ENCODE assay signal across 8 cellular contexts in genomic region chr11:88414385-88414861, GRCh38.
A peak's percentile ranks its signal among the peaks of the same experiment; 100 is the strongest.
DNase-seq lines count a peak whose midpoint lies in the region; ATAC-seq and TF ChIP-seq lines count a peak whose summit lies in the region.

No MANE protein-coding gene starts in this region.

- H3K27me3 ChIP-seq in brain microvascular endothelial cell (replicated peaks) (no peaks in the 10 kb centered on the region), stomach (no peaks in the 10 kb centered on the region)

- H3K4me3 ChIP-seq in AG10803 (ENCODE audit: low read length) (no peak overlapping the region), brain microvascular endothelial cell (ENCODE audit: low read depth, low read length) (no peak overlapping the region), stomach (no peak overlapping the region)

- DNase-seq in AG10803 (ENCODE audit: low read depth) (peak; percentile 29), NCI-H1417 (lab: John Stamatoyannopoulos, UW) (peak; percentile 43 to 74 (median 53)), brain microvascular endothelial cell (peak; percentile 83), myocyte (ENCODE audit: low read depth) (peak; percentile 52), stomach (no peak), NCI-H526 (lab: John Stamatoyannopoulos, UW) (no peak), GOT3 (lab: John Stamatoyannopoulos, UW) (no peak)

- H3K36me3 ChIP-seq in brain microvascular endothelial cell (replicated peaks) (no peaks in the 10 kb centered on the region), stomach (no peaks in the 10 kb centered on the region)

- WGBS in stomach, 5 donors = 7 to 14% (median 9%) methylated on average over 5 of the region's 5 CpGs

- no peaks in the 10 kb centered on the region for H3K9me3 ChIP-seq in stomach

- peak; percentile 50 for ATAC-seq in GM19395 (IDR thresholded peaks at IDR 0.05; ENCODE audit: unreplicated experiment)

- H3K27ac ChIP-seq in brain microvascular endothelial cell (peak overlapping the region; percentile 35), stomach (peak overlapping the region in 1 of 5 donors; percentile 15)

- no peak for TF ChIP-seq EP300 in stomach (IDR thresholded peaks at IDR 0.05)

- peaks cover 0 to 27% (median 12%) of the 10 kb centered on the region in 4 donors for H3K4me1 ChIP-seq in stomach

- TF ChIP-seq CTCF in AG10803 (conservative IDR thresholded peaks at IDR 0.05; ENCODE audit: low read length) = no peak
- no peak for TF ChIP-seq CTCF in brain microvascular endothelial cell (IDR thresholded peaks at IDR 0.05; ENCODE audit: low read depth, low read length, missing control alignments)
- no peak for TF ChIP-seq CTCF in stomach (IDR thresholded peaks at IDR 0.05)

- TF ChIP-seq POLR2A in stomach (IDR thresholded peaks at IDR 0.05) = no peak

- intact Hi-C loops in stomach (cut with DNase I; ENCODE audit: low total_unique reads) = no loop called here

- in situ Hi-C loops in brain microvascular endothelial cell (cut with HindIII; ENCODE audit: low pct_ligation_motif_present, low sequenced_read_pairs) = no loop called here

Comparison
In these comparisons a context has a peak if more than half of its experiments do, and no peak if none do; other contexts are left out.
1. DNase-seq: peak in AG10803 (single experiment), NCI-H1417 (3 of 3), brain microvascular endothelial cell (single experiment) and myocyte (single experiment); none in stomach (single experiment), NCI-H526 (0 of 2) and GOT3 (single experiment).